Comparison of ENCODE assay signal across 28 cellular contexts in genomic region chr6:89582669-89583325, GRCh38. TPM values are rescaled to one million over a fixed set of nuclear protein-coding genes. Genes with fewer than 3 reads are reported as not detected.
A peak's percentile ranks its signal among the peaks of the same experiment; 100 is the strongest.
DNase-seq lines count a peak whose midpoint lies in the region; ATAC-seq, FAIRE-seq and TF ChIP-seq lines count a peak whose summit lies in the region.
"Had no signal": no experiment of that assay in that cellular context is flagged by ENCODE, and none has a peak within 500 bp of the region (broad histone marks: within the 10 kb centered on the region; RNA-seq: fewer than 3 reads in every experiment).

No MANE protein-coding gene starts in this region.

- no peak for TF ChIP-seq RAD21 in SK-N-SH (IDR thresholded peaks at IDR 0.05; ENCODE audit: low read length)

- H3K27me3 ChIP-seq in BE2C, result no peaks in the 10 kb centered on the region
- H3K27me3 ChIP-seq in SK-N-SH (ENCODE audit: insufficient read depth), result no peaks in the 10 kb centered on the region
- H3K27me3 ChIP-seq: breast epithelium, gastroesophageal sphincter, hepatocyte, SJCRH30, upper lobe of left lung had no signal

- H3K27ac ChIP-seq in HEK293 (ENCODE audit: extremely low read depth, low read depth, low read length) (no peak overlapping the region), SK-N-SH (ENCODE audit: low read depth in 2 of 2, low read length in 1 of 2) (no peak overlapping the region)
- H3K27ac ChIP-seq: breast epithelium, C4-2B, gastroesophageal sphincter, hepatocyte, psoas muscle, SJCRH30, upper lobe of left lung had no signal

- no peak overlapping the region for H3K4me2 ChIP-seq in SK-N-SH
- H3K4me2 ChIP-seq: hepatocyte had no signal

- TF ChIP-seq CTCF in D721Med (IDR thresholded peaks at IDR 0.05; ENCODE audit: insufficient read depth, missing control alignments), result no peak
- no peak for TF ChIP-seq CTCF in HEK293 (tag by site-specific recombination; IDR thresholded peaks at IDR 0.05)
- no peak for TF ChIP-seq CTCF in glutamatergic neuron (IDR thresholded peaks at IDR 0.05; ENCODE audit: partially characterized antibody, unreplicated experiment)
- no peak for TF ChIP-seq CTCF in BE2C (IDR thresholded peaks at IDR 0.05; ENCODE audit: low read depth, low read length)
- TF ChIP-seq CTCF in SK-N-SH (IDR thresholded peaks at IDR 0.05), result no peak

- no peaks in the 10 kb centered on the region for H3K36me3 ChIP-seq in HEK293 (ENCODE audit: control insufficient read depth in 2 of 2, insufficient read depth in 1 of 2, low read length in 2 of 2)
- H3K36me3 ChIP-seq in BE2C, result no peaks in the 10 kb centered on the region
- H3K36me3 ChIP-seq in SK-N-SH (replicated peaks in 1 of 2; ENCODE audit: control insufficient read depth in 1 of 2, insufficient read depth in 2 of 2, low read length in 1 of 2), result no peaks in the 10 kb centered on the region
- H3K36me3 ChIP-seq: breast epithelium, gastroesophageal sphincter, SJCRH30, upper lobe of left lung had no signal

- no peak for DNase-seq in D721Med (ENCODE audit: insufficient read length, low spot score)
- DNase-seq in NCI-H524 (lab: John Stamatoyannopoulos, UW), result peak; percentile 45 to 82
- DNase-seq in glutamatergic neuron, result no peak
- no peak for DNase-seq in HTR-8/SVneo (ENCODE audit: insufficient read length, low spot score)
- DNase-seq in BE2C, result no peak
- no peak for DNase-seq in SK-N-SH
- DNase-seq: activated CD4-positive, alpha-beta T cell treated with anti-CD3 and anti-CD28 coated beads for 4 hours; activated naive CD8-positive, alpha-beta T cell treated with anti-CD3 and anti-CD28 coated beads for 36 hours; anterior cingulate cortex; Caco-2; HCEC 1CT; NCI-H1048; NCI-H187 treated with DMSO at 0.1 percent for 48 hours; NCI-H748 treated with DMSO at 0.1 percent for 48 hours; occipital lobe; psoas muscle; SJCRH30; stimulated activated CD4-positive, alpha-beta T cell treated with anti-CD3 and anti-CD28 coated beads, Interleukin-4, amount 100 ng/mL, for 24 hours; substantia nigra; T-helper 9 cell; upper lobe of left lung had no signal

- H3K4me1 ChIP-seq in HEK293 (ENCODE audit: control insufficient read depth, insufficient read depth, low read length), result no peaks in the 10 kb centered on the region
- no peaks in the 10 kb centered on the region for H3K4me1 ChIP-seq in BE2C
- no peaks in the 10 kb centered on the region for H3K4me1 ChIP-seq in SK-N-SH (ENCODE audit: control insufficient read depth in 1 of 2, insufficient read depth in 2 of 2, low read depth in 1 of 2, low read length in 1 of 2)
- H3K4me1 ChIP-seq: breast epithelium, Caco-2, gastroesophageal sphincter, psoas muscle, SJCRH30, upper lobe of left lung had no signal

- H3K9me3 Mint-ChIP-seq in glutamatergic neuron (ENCODE audit: unreplicated experiment), result peaks cover 1% of the 10 kb centered on the region
- H3K9me3 Mint-ChIP-seq: activated naive CD8-positive, alpha-beta T cell treated with anti-CD3 and anti-CD28 coated beads for 36 hours; natural killer cell treated with Interleukin-12 subunit alpha and Interleukin-12 subunit beta and Interleukin-15 and Interleukin-18, amount 100 ng/mL, for 72 hours had no signal

- peaks cover 33% of the 10 kb centered on the region for H3K4me1 Mint-ChIP-seq in glutamatergic neuron (ENCODE audit: low read depth, unreplicated experiment)
- H3K4me1 Mint-ChIP-seq: activated naive CD8-positive, alpha-beta T cell treated with anti-CD3 and anti-CD28 coated beads for 36 hours had no signal

- H4K20me1 ChIP-seq in SK-N-SH (ENCODE audit: insufficient read depth), result no peaks in the 10 kb centered on the region

- H3K36me3 Mint-ChIP-seq in glutamatergic neuron (ENCODE audit: unreplicated experiment), result no peaks in the 10 kb centered on the region
- H3K36me3 Mint-ChIP-seq: activated naive CD8-positive, alpha-beta T cell treated with anti-CD3 and anti-CD28 coated beads for 36 hours; natural killer cell treated with Interleukin-12 subunit alpha and Interleukin-12 subunit beta and Interleukin-15 and Interleukin-18, amount 100 ng/mL, for 72 hours had no signal

- H3K27ac Mint-ChIP-seq in glutamatergic neuron (ENCODE audit: unreplicated experiment), result peak overlapping the region; percentile 30
- H3K27ac Mint-ChIP-seq: activated naive CD8-positive, alpha-beta T cell treated with anti-CD3 and anti-CD28 coated beads for 36 hours; natural killer cell treated with Interleukin-12 subunit alpha and Interleukin-12 subunit beta and Interleukin-15 and Interleukin-18, amount 100 ng/mL, for 72 hours had no signal

- H2AFZ ChIP-seq in SK-N-SH (ENCODE audit: low read depth), result no peak overlapping the region
- H2AFZ ChIP-seq: hepatocyte had no signal

- H3K9me3 ChIP-seq in HEK293 (ENCODE audit: control insufficient read depth, insufficient read depth, low read depth, low read length) (no peaks in the 10 kb centered on the region), BE2C (no peaks in the 10 kb centered on the region), SK-N-SH (no peaks in the 10 kb centered on the region)
- H3K9me3 ChIP-seq: breast epithelium, Caco-2, gastroesophageal sphincter, psoas muscle, SJCRH30, upper lobe of left lung had no signal

- H3K79me2 ChIP-seq in SK-N-SH (ENCODE audit: insufficient read depth), result no peaks in the 10 kb centered on the region
- H3K79me2 ChIP-seq: hepatocyte had no signal

- H3K4me3 Mint-ChIP-seq in glutamatergic neuron (ENCODE audit: unreplicated experiment), result no peak overlapping the region
- H3K4me3 Mint-ChIP-seq: activated naive CD8-positive, alpha-beta T cell treated with anti-CD3 and anti-CD28 coated beads for 36 hours; natural killer cell treated with Interleukin-12 subunit alpha and Interleukin-12 subunit beta and Interleukin-15 and Interleukin-18, amount 100 ng/mL, for 72 hours had no signal

- no peak for ATAC-seq in HG03025 (IDR thresholded peaks at IDR 0.05; ENCODE audit: low FRiP score, unreplicated experiment)
- ATAC-seq: gastroesophageal sphincter; natural killer cell treated with Interleukin-12 subunit alpha and Interleukin-12 subunit beta and Interleukin-15 and Interleukin-18, amount 100 ng/mL, for 72 hours; psoas muscle had no signal

- CTCF ChIA-PET in HEK293 (lab: Yijun Ruan, JAX) (interaction anchor here (0.9 to 1.4 kb wide), 2 partner anchors 210 to 211 kb away, joined by 3 to 5 read pairs; no protein-coding TSS in a partner anchor), SK-N-SH (lab: Yijun Ruan, JAX) (no interaction called here)

- no peak overlapping the region for H3K9ac ChIP-seq in SK-N-SH

- FAIRE-seq in D721Med (lab: Jason Lieb, UNC) (peak; percentile 77), HTR-8/SVneo (lab: Jason Lieb, UNC) (no peak)

- H3K4me3 ChIP-seq in HEK293 (ENCODE audit: low read depth, low read length) (no peak overlapping the region), BE2C (ENCODE audit: low read depth, low read length) (no peak overlapping the region), SK-N-SH (ENCODE audit: low read depth in 2 of 2, low read length in 1 of 2) (no peak overlapping the region)
- H3K4me3 ChIP-seq: breast epithelium, gastroesophageal sphincter, hepatocyte, psoas muscle, SJCRH30, upper lobe of left lung had no signal

- no peaks in the 10 kb centered on the region for H3F3A ChIP-seq in SK-N-SH (replicated peaks; ENCODE audit: insufficient read depth)

- H3K9me2 ChIP-seq in SK-N-SH, result no peaks in the 10 kb centered on the region

- POLR2A ChIA-PET in HEK293 (lab: Yijun Ruan, JAX) (no interaction called here), SK-N-SH (lab: Yijun Ruan, JAX) (no interaction called here)

- TF ChIP-seq EP300 in SK-N-SH (IDR thresholded peaks at IDR 0.05; ENCODE audit: borderline replicate concordance in 1 of 2, low read depth in 1 of 2, low read length in 1 of 2), result no peak

- 53% methylated on average over 4 of the region's 4 CpGs for WGBS in SK-N-SH (ENCODE audit: low lambda C conversion rate)

- H3K27me3 Mint-ChIP-seq in glutamatergic neuron (ENCODE audit: unreplicated experiment), result peaks cover 4% of the 10 kb centered on the region
- H3K27me3 Mint-ChIP-seq: activated naive CD8-positive, alpha-beta T cell treated with anti-CD3 and anti-CD28 coated beads for 36 hours had no signal

TF ChIP-seq in HEK293, 187 proteins besides CTCF, POLR2A, EP300 and RAD21 (continues in another document):
- TF ChIP-seq ZNF560 (tag by site-specific recombination; IDR thresholded peaks at IDR 0.05; ENCODE audit: borderline replicate concordance) (no peak), ZNF629 (tag by site-specific recombination; IDR thresholded peaks at IDR 0.05) (peak; percentile 31; the same call in 1 of the 2 replicates), ZNF600 (tag by site-specific recombination; IDR thresholded peaks at IDR 0.05) (peak; percentile 68), ZBTB17 (tag by site-specific recombination; IDR thresholded peaks at IDR 0.05) (peak; percentile 40; the same call in 1 of the 2 replicates), ZNF350 (tag by site-specific recombination; IDR thresholded peaks at IDR 0.05) (no peak), ZNF785 (tag by site-specific recombination; IDR thresholded peaks at IDR 0.05) (no peak)

TF ChIP-seq in SK-N-SH, 30 proteins besides CTCF, POLR2A, EP300 and RAD21 (continues in another document):
- TF ChIP-seq YY1 (IDR thresholded peaks at IDR 0.05; ENCODE audit: low read depth) (no peak), RFX5 (IDR thresholded peaks at IDR 0.05; ENCODE audit: low read length) (no peak), FOXM1 (IDR thresholded peaks at IDR 0.05; ENCODE audit: low read depth) (no peak), MAX (IDR thresholded peaks at IDR 0.05; ENCODE audit: low read depth) (no peak), MEF2A (IDR thresholded peaks at IDR 0.05; ENCODE audit: borderline replicate concordance, low read depth) (no peak), RXRA (IDR thresholded peaks at IDR 0.05; ENCODE audit: borderline replicate concordance, low read depth) (no peak), NFIC (IDR thresholded peaks at IDR 0.05; ENCODE audit: borderline replicate concordance) (no peak), EZH2phosphoT487 (IDR thresholded peaks at IDR 0.05; ENCODE audit: borderline replicate concordance, low read depth) (no peak)
- TF ChIP-seq, protein P1, sequence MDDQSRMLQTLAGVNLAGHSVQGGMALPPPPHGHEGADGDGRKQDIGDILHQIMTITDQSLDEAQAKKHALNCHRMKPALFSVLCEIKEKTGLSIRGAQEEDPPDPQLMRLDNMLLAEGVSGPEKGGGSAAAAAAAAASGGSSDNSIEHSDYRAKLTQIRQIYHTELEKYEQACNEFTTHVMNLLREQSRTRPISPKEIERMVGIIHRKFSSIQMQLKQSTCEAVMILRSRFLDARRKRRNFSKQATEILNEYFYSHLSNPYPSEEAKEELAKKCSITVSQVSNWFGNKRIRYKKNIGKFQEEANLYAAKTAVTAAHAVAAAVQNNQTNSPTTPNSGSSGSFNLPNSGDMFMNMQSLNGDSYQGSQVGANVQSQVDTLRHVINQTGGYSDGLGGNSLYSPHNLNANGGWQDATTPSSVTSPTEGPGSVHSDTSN (IDR thresholded peaks at IDR 0.05), result no peak

RNA-seq across cellular contexts. Expression of gene LYRM2, which starts 55.8 kb away (rescaled TPM):
- total RNA-seq in glutamatergic neuron (ENCODE audit: unreplicated experiment), result 30.2 TPM
- 41.2 TPM for polyA plus RNA-seq in BE2C (2012; ENCODE audit: insufficient read depth, insufficient read length, low read depth)
- 14.5 and 23.5 TPM in 2 replicates for polyA plus RNA-seq in SK-N-SH (2012; rRNA removed)
- polyA plus RNA-seq in SK-N-SH (2012; cell fraction: cytosol; rRNA removed), result 30.9 and 44.9 TPM in 2 replicates
- 3.1 and 7.8 TPM in 2 replicates for polyA plus RNA-seq in SK-N-SH (2012; cell fraction: nucleus; rRNA removed)

Comparison
In these comparisons a context has a peak if more than half of its experiments do, and no peak if none do; other contexts are left out.
1. DNase-seq: peak in NCI-H524 (2 of 2); none in D721Med (single experiment), glutamatergic neuron (single experiment), HTR-8/SVneo (single experiment), BE2C (single experiment) and SK-N-SH (single experiment).